28 cellular contexts compared by ENCODE assay signal in genomic region chrX:124333862-124334261, GRCh38. TPM values are rescaled to one million over a fixed set of nuclear protein-coding genes. Genes with fewer than 3 reads are reported as not detected.
DNase-seq lines count a peak whose midpoint lies in the region; ATAC-seq, FAIRE-seq and TF ChIP-seq lines count a peak whose summit lies in the region.
"Had no signal": no experiment of that assay in that cellular context is flagged by ENCODE, and none has a peak within 500 bp of the region (broad histone marks: within the 10 kb centered on the region; RNA-seq: fewer than 3 reads in every experiment).

No MANE protein-coding gene starts in this region.

- H3K4me1 ChIP-seq in kidney (ENCODE audit: control insufficient read depth in 1 of 2, insufficient read depth in 1 of 2, low read depth in 1 of 2, low read length in 2 of 2) = no peaks in the 10 kb centered on the region
- H3K4me1 ChIP-seq: HAP-1, SJSA1 had no signal

- no peak for TF ChIP-seq CTCF in kidney (IDR thresholded peaks at IDR 0.05; ENCODE audit: borderline replicate concordance, extremely low read depth, insufficient read depth)

- H3K36me3 ChIP-seq in kidney (ENCODE audit: control insufficient read depth in 1 of 2, insufficient read depth in 2 of 2, low read length in 2 of 2) = no peaks in the 10 kb centered on the region
- H3K36me3 ChIP-seq: HAP-1, SJSA1 had no signal

- no peak for FAIRE-seq in kidney (lab: Jason Lieb, UNC)
- FAIRE-seq: GM18507, HepG2, K562 had no signal

- peaks cover 55% of the 10 kb centered on the region for H3K4me1 Mint-ChIP-seq in stimulated activated naive CD8-positive, alpha-beta T cell treated with anti-CD3 and anti-CD28 coated beads, Interleukin-15, amount 100 ng/mL, for 72 hours
- H3K4me1 Mint-ChIP-seq in stimulated activated memory B cell treated with anti-CD40 and anti-IgM and Interleukin-4, amounts not matched to agents 10 μg/mL and 1 μg/mL and 100 μg/mL, for 72 hours = peaks cover 6% of the 10 kb centered on the region

- peak overlapping the region in 1 of 2 donors; percentile 88 for H3K27ac Mint-ChIP-seq in stimulated activated naive CD8-positive, alpha-beta T cell treated with anti-CD3 and anti-CD28 coated beads, Interleukin-15, amount 100 ng/mL, for 72 hours
- no peak overlapping the region for H3K27ac Mint-ChIP-seq in stimulated activated memory B cell treated with anti-CD40 and anti-IgM and Interleukin-4, amounts not matched to agents 10 μg/mL and 1 μg/mL and 100 μg/mL, for 72 hours

- H3K9me3 Mint-ChIP-seq in stimulated activated naive CD8-positive, alpha-beta T cell treated with anti-CD3 and anti-CD28 coated beads, Interleukin-15, amount 100 ng/mL, for 72 hours = peaks cover 0 to 6% of the 10 kb centered on the region in 2 donors
- H3K9me3 Mint-ChIP-seq in stimulated activated memory B cell treated with anti-CD40 and anti-IgM and Interleukin-4, amounts not matched to agents 10 μg/mL and 1 μg/mL and 100 μg/mL, for 72 hours = no peaks in the 10 kb centered on the region

- H3K9ac ChIP-seq in kidney (ENCODE audit: low read length in 2 of 2) = no peak overlapping the region

- no peaks in the 10 kb centered on the region for H3K9me3 ChIP-seq in kidney (ENCODE audit: control insufficient read depth in 1 of 2, low read length in 2 of 2)
- H3K9me3 ChIP-seq: HAP-1, SJSA1 had no signal

- DNase-seq in stimulated activated naive CD8-positive, alpha-beta T cell treated with anti-CD3 and anti-CD28 coated beads, Interleukin-15, amount 100 ng/mL, for 72 hours = no peak
- DNase-seq in stimulated activated naive CD8-positive, alpha-beta T cell treated with anti-CD3 and anti-CD28 coated beads, Interleukin-15, Interleukin-2, amounts not matched to agents 100 U/mL and 50 U/mL, for 24 hours = no peak
- no peak for DNase-seq in NCI-H774 (lab: John Stamatoyannopoulos, UW)
- no peak for DNase-seq in kidney
- DNase-seq: Calu3, DND-41, GOT3, NCI-H2029, NCI-H446, NCI-H524 treated with DMSO at 0.1 percent for 48 hours, NCI-H82, Right ventricle myocardium superior, RPMI8226, T-helper 2 cell had no signal

- peak; percentile 26 for ATAC-seq in stimulated activated naive CD8-positive, alpha-beta T cell treated with anti-CD3 and anti-CD28 coated beads, Interleukin-15, amount 100 ng/mL, for 72 hours
- ATAC-seq in stimulated activated naive CD8-positive, alpha-beta T cell treated with anti-CD3 and anti-CD28 coated beads, Interleukin-15, Interleukin-2, amounts not matched to agents 100 U/mL and 50 U/mL, for 24 hours = no peak
- ATAC-seq in HG02610 (IDR thresholded peaks at IDR 0.05; ENCODE audit: unreplicated experiment) (peak; percentile 41), HG03432 (IDR thresholded peaks at IDR 0.05; ENCODE audit: unreplicated experiment) (peak; percentile 67), HG02798 (IDR thresholded peaks at IDR 0.05; ENCODE audit: poor library complexity, unreplicated experiment) (no peak)
- ATAC-seq in stimulated activated memory B cell treated with anti-CD40 and anti-IgM and Interleukin-4, amounts not matched to agents 10 μg/mL and 1 μg/mL and 100 μg/mL, for 72 hours = peak; percentile 16
- ATAC-seq: HepG2, K562 had no signal

- H3K4me3 ChIP-seq in kidney (ENCODE audit: low read length in 2 of 2) = no peak overlapping the region
- H3K4me3 ChIP-seq: HAP-1, K562, SJSA1 had no signal

- intact Hi-C loops in kidney (cut with DNase I) = no loop called here

- H3K27me3 Mint-ChIP-seq in stimulated activated naive CD8-positive, alpha-beta T cell treated with anti-CD3 and anti-CD28 coated beads, Interleukin-15, amount 100 ng/mL, for 72 hours = no peaks in the 10 kb centered on the region
- H3K27me3 Mint-ChIP-seq in stimulated activated memory B cell treated with anti-CD40 and anti-IgM and Interleukin-4, amounts not matched to agents 10 μg/mL and 1 μg/mL and 100 μg/mL, for 72 hours = no peaks in the 10 kb centered on the region

- H3K27ac ChIP-seq in kidney (ENCODE audit: low read depth in 2 of 2, low read length in 2 of 2) = no peak overlapping the region
- H3K27ac ChIP-seq: 22Rv1, SJSA1 had no signal

- H3K4me3 Mint-ChIP-seq in stimulated activated naive CD8-positive, alpha-beta T cell treated with anti-CD3 and anti-CD28 coated beads, Interleukin-15, amount 100 ng/mL, for 72 hours = no peak overlapping the region
- H3K4me3 Mint-ChIP-seq in stimulated activated memory B cell treated with anti-CD40 and anti-IgM and Interleukin-4, amounts not matched to agents 10 μg/mL and 1 μg/mL and 100 μg/mL, for 72 hours = no peak overlapping the region

- H3K36me3 Mint-ChIP-seq in stimulated activated memory B cell treated with anti-CD40 and anti-IgM and Interleukin-4, amounts not matched to agents 10 μg/mL and 1 μg/mL and 100 μg/mL, for 72 hours = no peaks in the 10 kb centered on the region

RNA-seq across cellular contexts. Expression of gene TEX13D, which starts 1.4 kb away (rescaled TPM):
- not detected for total RNA-seq in kidney
- polyA plus RNA-seq in kidney (ENCODE audit: insufficient read depth, low read depth, low replicate concordance) = not detected
- total RNA-seq: Calu3, HepG2, K562, LHCN-M2, MCF 10A, Right ventricle myocardium superior, SJSA1 had no signal
- polyA plus RNA-seq: BJ, HepG2 had no signal

RNA-seq across cellular contexts. Expression of gene SH2D1A, which starts 12.5 kb away (rescaled TPM):
- total RNA-seq in kidney = 2.7 TPM
- not detected for polyA plus RNA-seq in kidney (ENCODE audit: insufficient read depth, low read depth, low replicate concordance)
- total RNA-seq: Calu3, HepG2, HT1080, LHCN-M2, MCF 10A, Right ventricle myocardium superior, SJSA1 had no signal
- polyA plus RNA-seq: BJ, HepG2 had no signal

Comparison
In these comparisons a context has a peak if more than half of its experiments do, and no peak if none do; other contexts are left out.
1. ATAC-seq: peak in stimulated activated naive CD8-positive, alpha-beta T cell treated with anti-CD3 and anti-CD28 coated beads, Interleukin-15, amount 100 ng/mL, for 72 hours (single experiment), HG02610 (single experiment), HG03432 (single experiment) and stimulated activated memory B cell treated with anti-CD40 and anti-IgM and Interleukin-4, amounts not matched to agents 10 μg/mL and 1 μg/mL and 100 μg/mL, for 72 hours (single experiment); none in stimulated activated naive CD8-positive, alpha-beta T cell treated with anti-CD3 and anti-CD28 coated beads, Interleukin-15, Interleukin-2, amounts not matched to agents 100 U/mL and 50 U/mL, for 24 hours (single experiment) and HG02798 (single experiment).